ENCODE assay signal across 1 cellular context in genomic region chr11:131253885-131254204, GRCh38.
TF ChIP-seq lines count a peak whose summit lies in the region.

No MANE protein-coding gene starts in this region.

TF ChIP-seq in H1, 55 proteins besides CTCF, POLR2A, EP300 and RAD21:
- TF ChIP-seq CEBPB (IDR thresholded peaks at IDR 0.05; ENCODE audit: low read depth, low read length) = 0 out of 2 replicates have a peak, but pooled peaks have one; percentile 31
- no peak for TF ChIP-seq E2F6 (IDR thresholded peaks at IDR 0.05)
- peak; percentile 68; the same call in 1 of the 2 replicates for TF ChIP-seq TAF1 (IDR thresholded peaks at IDR 0.05; ENCODE audit: low read depth, low read length)
- TF ChIP-seq SIN3A (conservative IDR thresholded peaks at IDR 0.05 in 1 of 2, IDR thresholded peaks at IDR 0.05 in 1 of 2; ENCODE audit: low read depth in 1 of 2, low read length in 2 of 2) = no peak
- TF ChIP-seq TBP (IDR thresholded peaks at IDR 0.05; ENCODE audit: low read depth, low read length) = peak; percentile 48; the same call in 1 of the 2 replicates
- TF ChIP-seq POLR2AphosphoS5 (IDR thresholded peaks at IDR 0.05; ENCODE audit: low read depth, low read length) = peak; percentile 84
- TF ChIP-seq TAF7 (optimal IDR thresholded peaks at IDR 0.05; ENCODE audit: borderline replicate concordance, low read depth, low read length) = peak; percentile 47
- 0 out of 2 replicates have a peak, but pooled peaks have one; percentile 20 for TF ChIP-seq PHF8 (conservative IDR thresholded peaks at IDR 0.05; ENCODE audit: low read depth, low read length)
